ENCODE assay signal across 1 cellular context in the genomic region with DNA sequence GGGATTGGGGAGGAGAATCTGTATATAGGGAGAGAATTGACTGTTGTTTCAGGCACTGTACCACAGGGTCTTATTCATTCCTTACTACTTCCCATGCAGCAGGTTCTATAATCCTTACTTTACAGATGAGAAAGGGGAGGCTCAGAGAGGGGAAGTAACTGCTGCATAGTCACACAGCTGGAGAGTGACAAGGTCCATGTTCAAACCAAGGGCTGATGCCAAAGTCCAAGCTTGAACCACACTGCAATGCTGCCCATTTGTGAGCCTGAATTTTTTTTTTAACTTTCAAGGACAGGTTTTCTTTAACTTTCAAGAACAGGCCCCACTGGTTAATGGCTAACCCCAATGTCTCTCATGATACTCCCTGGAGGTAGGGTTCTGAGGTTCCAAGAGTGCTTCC.
A peak's percentile ranks its signal among the peaks of the same experiment; 100 is the strongest.
TF ChIP-seq lines count a peak whose summit lies in the region.

No MANE protein-coding gene starts in this region.

TF ChIP-seq in HepG2, 621 proteins besides CTCF, POLR2A, EP300 and RAD21 (continued from another document):
- TF ChIP-seq, protein P1, sequence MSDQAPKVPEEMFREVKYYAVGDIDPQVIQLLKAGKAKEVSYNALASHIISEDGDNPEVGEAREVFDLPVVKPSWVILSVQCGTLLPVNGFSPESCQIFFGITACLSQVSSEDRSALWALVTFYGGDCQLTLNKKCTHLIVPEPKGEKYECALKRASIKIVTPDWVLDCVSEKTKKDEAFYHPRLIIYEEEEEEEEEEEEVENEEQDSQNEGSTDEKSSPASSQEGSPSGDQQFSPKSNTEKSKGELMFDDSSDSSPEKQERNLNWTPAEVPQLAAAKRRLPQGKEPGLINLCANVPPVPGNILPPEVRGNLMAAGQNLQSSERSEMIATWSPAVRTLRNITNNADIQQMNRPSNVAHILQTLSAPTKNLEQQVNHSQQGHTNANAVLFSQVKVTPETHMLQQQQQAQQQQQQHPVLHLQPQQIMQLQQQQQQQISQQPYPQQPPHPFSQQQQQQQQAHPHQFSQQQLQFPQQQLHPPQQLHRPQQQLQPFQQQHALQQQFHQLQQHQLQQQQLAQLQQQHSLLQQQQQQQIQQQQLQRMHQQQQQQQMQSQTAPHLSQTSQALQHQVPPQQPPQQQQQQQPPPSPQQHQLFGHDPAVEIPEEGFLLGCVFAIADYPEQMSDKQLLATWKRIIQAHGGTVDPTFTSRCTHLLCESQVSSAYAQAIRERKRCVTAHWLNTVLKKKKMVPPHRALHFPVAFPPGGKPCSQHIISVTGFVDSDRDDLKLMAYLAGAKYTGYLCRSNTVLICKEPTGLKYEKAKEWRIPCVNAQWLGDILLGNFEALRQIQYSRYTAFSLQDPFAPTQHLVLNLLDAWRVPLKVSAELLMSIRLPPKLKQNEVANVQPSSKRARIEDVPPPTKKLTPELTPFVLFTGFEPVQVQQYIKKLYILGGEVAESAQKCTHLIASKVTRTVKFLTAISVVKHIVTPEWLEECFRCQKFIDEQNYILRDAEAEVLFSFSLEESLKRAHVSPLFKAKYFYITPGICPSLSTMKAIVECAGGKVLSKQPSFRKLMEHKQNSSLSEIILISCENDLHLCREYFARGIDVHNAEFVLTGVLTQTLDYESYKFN (CRISPR knock-in tag; conservative IDR thresholded peaks at IDR 0.05) = peak; percentile 38; the same call in 1 of the 2 replicates
- TF ChIP-seq KDM1A (CRISPR knock-in tag; IDR thresholded peaks at IDR 0.05) (0 out of 2 replicates have a peak, but pooled peaks have one; percentile 65), RCOR2 (CRISPR knock-in tag; IDR thresholded peaks at IDR 0.05) (peak; percentile 48; the same call in 1 of the 2 replicates), ZNF17 (CRISPR knock-in tag; IDR thresholded peaks at IDR 0.05) (no peak), ZMYM4 (CRISPR knock-in tag; IDR thresholded peaks at IDR 0.05) (peak; percentile 54; the same call in 1 of the 2 replicates), SOX6 (IDR thresholded peaks at IDR 0.05) (no peak), SOX6 (CRISPR knock-in tag; IDR thresholded peaks at IDR 0.05) (0 out of 2 replicates have a peak, but pooled peaks have one; percentile 20), HNF4A (CRISPR knock-in tag; IDR thresholded peaks at IDR 0.05) (peak; percentile 88), ADNP (CRISPR knock-in tag; IDR thresholded peaks at IDR 0.05) (0 out of 2 replicates have a peak, but pooled peaks have one; percentile 27), ZFP36 (IDR thresholded peaks at IDR 0.05; ENCODE audit: borderline replicate concordance, low read depth, low read length, partially characterized antibody) (peak; percentile 73), ZNF768 (CRISPR knock-in tag; IDR thresholded peaks at IDR 0.05) (peak; percentile 95), ATRX (CRISPR knock-in tag; IDR thresholded peaks at IDR 0.05; ENCODE audit: borderline replicate concordance) (no peak), YY1 (IDR thresholded peaks at IDR 0.05; ENCODE audit: insufficient read depth, insufficient replicate concordance, low read depth, low read length) (no peak), ZMYM3 (CRISPR knock-in tag; IDR thresholded peaks at IDR 0.05) (peak; percentile 89)
- TF ChIP-seq, protein P2, sequence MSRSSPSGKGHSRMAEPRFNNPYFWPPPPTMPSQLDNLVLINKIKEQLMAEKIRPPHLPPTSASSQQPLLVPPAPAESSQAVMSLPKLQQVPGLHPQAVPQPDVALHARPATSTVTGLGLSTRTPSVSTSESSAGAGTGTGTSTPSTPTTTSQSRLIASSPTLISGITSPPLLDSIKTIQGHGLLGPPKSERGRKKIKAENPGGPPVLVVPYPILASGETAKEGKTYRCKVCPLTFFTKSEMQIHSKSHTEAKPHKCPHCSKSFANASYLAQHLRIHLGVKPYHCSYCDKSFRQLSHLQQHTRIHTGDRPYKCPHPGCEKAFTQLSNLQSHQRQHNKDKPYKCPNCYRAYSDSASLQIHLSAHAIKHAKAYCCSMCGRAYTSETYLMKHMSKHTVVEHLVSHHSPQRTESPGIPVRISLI (CRISPR knock-in tag; IDR thresholded peaks at IDR 0.05; ENCODE audit: borderline replicate concordance) = peak; percentile 80; the same call in 1 of the 2 replicates
- TF ChIP-seq, protein P3, sequence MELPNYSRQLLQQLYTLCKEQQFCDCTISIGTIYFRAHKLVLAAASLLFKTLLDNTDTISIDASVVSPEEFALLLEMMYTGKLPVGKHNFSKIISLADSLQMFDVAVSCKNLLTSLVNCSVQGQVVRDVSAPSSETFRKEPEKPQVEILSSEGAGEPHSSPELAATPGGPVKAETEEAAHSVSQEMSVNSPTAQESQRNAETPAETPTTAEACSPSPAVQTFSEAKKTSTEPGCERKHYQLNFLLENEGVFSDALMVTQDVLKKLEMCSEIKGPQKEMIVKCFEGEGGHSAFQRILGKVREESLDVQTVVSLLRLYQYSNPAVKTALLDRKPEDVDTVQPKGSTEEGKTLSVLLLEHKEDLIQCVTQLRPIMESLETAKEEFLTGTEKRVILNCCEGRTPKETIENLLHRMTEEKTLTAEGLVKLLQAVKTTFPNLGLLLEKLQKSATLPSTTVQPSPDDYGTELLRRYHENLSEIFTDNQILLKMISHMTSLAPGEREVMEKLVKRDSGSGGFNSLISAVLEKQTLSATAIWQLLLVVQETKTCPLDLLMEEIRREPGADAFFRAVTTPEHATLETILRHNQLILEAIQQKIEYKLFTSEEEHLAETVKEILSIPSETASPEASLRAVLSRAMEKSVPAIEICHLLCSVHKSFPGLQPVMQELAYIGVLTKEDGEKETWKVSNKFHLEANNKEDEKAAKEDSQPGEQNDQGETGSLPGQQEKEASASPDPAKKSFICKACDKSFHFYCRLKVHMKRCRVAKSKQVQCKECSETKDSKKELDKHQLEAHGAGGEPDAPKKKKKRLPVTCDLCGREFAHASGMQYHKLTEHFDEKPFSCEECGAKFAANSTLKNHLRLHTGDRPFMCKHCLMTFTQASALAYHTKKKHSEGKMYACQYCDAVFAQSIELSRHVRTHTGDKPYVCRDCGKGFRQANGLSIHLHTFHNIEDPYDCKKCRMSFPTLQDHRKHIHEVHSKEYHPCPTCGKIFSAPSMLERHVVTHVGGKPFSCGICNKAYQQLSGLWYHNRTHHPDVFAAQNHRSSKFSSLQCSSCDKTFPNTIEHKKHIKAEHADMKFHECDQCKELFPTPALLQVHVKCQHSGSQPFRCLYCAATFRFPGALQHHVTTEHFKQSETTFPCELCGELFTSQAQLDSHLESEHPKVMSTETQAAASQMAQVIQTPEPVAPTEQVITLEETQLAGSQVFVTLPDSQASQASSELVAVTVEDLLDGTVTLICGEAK (IDR thresholded peaks at IDR 0.05) = no peak
- TF ChIP-seq, protein P3 (CRISPR knock-in tag; IDR thresholded peaks at IDR 0.05) = 0 out of 2 replicates have a peak, but pooled peaks have one; percentile 36
TF ChIP-seq in HepG2: peak in this region for 13.
